ENCODE assay signal across 8 cellular contexts in the genomic region with DNA sequence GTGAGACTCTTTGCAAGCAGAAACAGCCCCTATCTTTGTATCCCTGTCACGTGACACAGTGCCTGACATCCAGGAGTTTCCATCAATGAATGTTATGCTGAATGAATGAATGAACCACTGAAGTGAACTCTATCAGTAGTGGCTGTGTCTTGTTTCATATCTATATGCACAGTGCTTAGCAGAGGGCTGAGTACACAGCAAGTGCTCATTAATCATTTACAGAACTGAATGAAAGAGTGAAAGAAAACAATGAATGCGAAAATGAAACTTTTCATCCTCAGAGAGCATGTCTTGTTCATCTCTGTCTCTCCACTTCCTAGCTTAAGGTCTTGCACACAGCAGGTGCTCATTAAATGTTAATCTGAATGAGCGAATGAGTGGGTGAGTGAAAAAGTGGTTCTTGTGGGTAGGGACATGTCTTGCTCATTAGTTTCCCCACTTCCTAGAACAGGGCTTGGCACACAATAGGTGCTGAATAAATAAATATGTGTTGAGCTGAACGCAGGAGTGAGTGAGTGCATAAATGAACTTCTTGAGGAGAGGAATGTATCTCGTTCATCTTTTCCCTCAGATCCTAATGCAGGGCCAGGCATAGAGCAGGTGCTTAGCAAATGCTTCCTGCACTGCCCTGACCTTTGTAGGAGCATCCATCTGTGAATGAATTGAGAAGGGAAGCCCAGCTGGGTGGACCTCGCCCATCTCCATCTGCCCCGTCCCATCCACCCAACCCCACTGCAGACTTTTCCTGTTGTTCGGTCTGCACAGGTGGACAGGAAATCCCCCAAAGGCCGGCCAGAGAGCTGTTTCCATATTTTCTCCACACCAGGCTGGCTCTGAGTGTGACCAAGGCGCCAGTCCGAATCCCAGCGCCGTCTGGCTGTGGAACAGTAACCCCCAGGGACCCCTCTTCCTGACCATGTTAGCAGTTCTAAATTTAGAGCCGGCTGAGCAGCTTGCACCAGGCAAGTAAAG.
DNase-seq lines count a peak whose midpoint lies in the region; ATAC-seq and TF ChIP-seq lines count a peak whose summit lies in the region.

No MANE protein-coding gene starts in this region.

- H3K9me2 ChIP-seq in MM.1S (replicated peaks; ENCODE audit: insufficient read depth, low read length) = no peaks in the 10 kb centered on the region

- H3F3A ChIP-seq in MM.1S (ENCODE audit: insufficient read depth, low read length) = no peaks in the 10 kb centered on the region

- no peaks in the 10 kb centered on the region for H4K20me1 ChIP-seq in MM.1S (ENCODE audit: insufficient read depth, low read length)

- H3K9ac ChIP-seq in MM.1S (ENCODE audit: low read length) = no peak overlapping the region

- ATAC-seq in GM21381 (IDR thresholded peaks at IDR 0.05; ENCODE audit: unreplicated experiment) = peak; percentile 91
- ATAC-seq in left cardiac atrium = peak; percentile 76 to 86

- H3K9me3 ChIP-seq in MM.1S (replicated peaks; ENCODE audit: insufficient read depth, low read length) = no peaks in the 10 kb centered on the region
- no peaks in the 10 kb centered on the region for H3K9me3 ChIP-seq in effector memory CD4-positive, alpha-beta T cell (ENCODE audit: control insufficient read depth, low read length)

- H3K36me3 ChIP-seq in MM.1S (replicated peaks; ENCODE audit: insufficient read depth, low read length) = no peaks in the 10 kb centered on the region
- no peaks in the 10 kb centered on the region for H3K36me3 ChIP-seq in effector memory CD4-positive, alpha-beta T cell (ENCODE audit: control insufficient read depth, insufficient read depth, low read length)

- H3K79me2 ChIP-seq in MM.1S (ENCODE audit: low read length) = no peaks in the 10 kb centered on the region

- peak overlapping the region; percentile 24; the same call in 1 of the 2 replicates for H3K4me2 ChIP-seq in MM.1S (ENCODE audit: low read depth, low read length)

- H3K4me1 ChIP-seq in MM.1S (ENCODE audit: low read length) = peaks cover 8% of the 10 kb centered on the region; the same call in 1 of the 2 replicates
- no peaks in the 10 kb centered on the region for H3K4me1 ChIP-seq in effector memory CD4-positive, alpha-beta T cell (ENCODE audit: control insufficient read depth, insufficient read depth, low read length, poor library complexity, severe bottlenecking)

- DNase-seq in DMS53 (lab: John Stamatoyannopoulos, UW) = peak; percentile 76
- DNase-seq in MM.1S = peak; percentile 11
- DNase-seq in left cardiac atrium = peak; percentile 77
- DNase-seq in effector memory CD4-positive, alpha-beta T cell = no peak
- DNase-seq in middle frontal gyrus (ENCODE audit: extremely low spot score, low spot score) = no peak
- DNase-seq in pons (ENCODE audit: low spot score) = no peak
- no peak for DNase-seq in mesenteric fat pad (ENCODE audit: low spot score)

- H3K4me3 ChIP-seq in MM.1S (ENCODE audit: low read length) = no peak overlapping the region
- no peak overlapping the region for H3K4me3 ChIP-seq in effector memory CD4-positive, alpha-beta T cell (ENCODE audit: insufficient read depth, low read depth, low read length, poor library complexity, severe bottlenecking)

- H3K27me3 ChIP-seq in MM.1S (replicated peaks; ENCODE audit: insufficient read depth, low read length) = no peaks in the 10 kb centered on the region
- H3K27me3 ChIP-seq in effector memory CD4-positive, alpha-beta T cell (replicated peaks; ENCODE audit: control insufficient read depth, insufficient read depth, low read length, poor library complexity, severe bottlenecking) = no peaks in the 10 kb centered on the region

- intact Hi-C loops in left cardiac atrium (cut with DNase I) = no loop called here

- no peak for TF ChIP-seq CTCF in MM.1S (IDR thresholded peaks at IDR 0.05; ENCODE audit: low read length)

- H2AFZ ChIP-seq in MM.1S (ENCODE audit: low read length) = peak overlapping the region; percentile 44

- no peak overlapping the region for H3K27ac ChIP-seq in MM.1S (ENCODE audit: low read length)
- H3K27ac ChIP-seq in effector memory CD4-positive, alpha-beta T cell (ENCODE audit: insufficient read depth, low read length, poor library complexity, severe bottlenecking) = no peak overlapping the region

Comparison
In these comparisons a context has a peak if more than half of its experiments do, and no peak if none do; other contexts are left out.
1. DNase-seq: peak in DMS53 (single experiment), MM.1S (single experiment) and left cardiac atrium (single experiment); none in effector memory CD4-positive, alpha-beta T cell (0 of 3), middle frontal gyrus (single experiment), pons (single experiment) and mesenteric fat pad (single experiment).